In genomic region chr1:147171399-147172167, GRCh38 we compare ENCODE assay signal across 8 cellular contexts. TPM values are rescaled to one million over a fixed set of nuclear protein-coding genes. Genes with fewer than 3 reads are reported as not detected.
A peak's percentile ranks its signal among the peaks of the same experiment; 100 is the strongest.
DNase-seq lines count a peak whose midpoint lies in the region; ATAC-seq and TF ChIP-seq lines count a peak whose summit lies in the region.

No MANE protein-coding gene starts in this region.

- H3K27ac Mint-ChIP-seq in dendritic cell treated with granulocyte-macrophage colony-stimulating factor and Interleukin-4, amounts not matched to agents 40 ng/mL and 50 ng/mL, for 4 days = peak overlapping the region; percentile 96

- peak overlapping the region; percentile 87 for H3K4me3 Mint-ChIP-seq in dendritic cell treated with granulocyte-macrophage colony-stimulating factor and Interleukin-4, amounts not matched to agents 40 ng/mL and 50 ng/mL, for 4 days

- H3K4me1 ChIP-seq in A673 (ENCODE audit: insufficient read depth, low read length, poor library complexity, severe bottlenecking) (peaks cover 17% of the 10 kb centered on the region), mononuclear cell (ENCODE audit: insufficient read depth, low read length) (peaks cover 22% of the 10 kb centered on the region), aorta (ENCODE audit: control insufficient read depth in 1 of 2, insufficient read depth in 2 of 2, low read length in 2 of 2) (peaks cover 2 to 6% of the 10 kb centered on the region in 2 donors)

- DNase-seq in A673 (ENCODE audit: low spot score) = peak; percentile 23
- DNase-seq in GM10248 (ENCODE audit: extremely low spot score) = peak; percentile 17
- DNase-seq in OCI-M1 (lab: John Stamatoyannopoulos, UW) = peak; percentile 68
- DNase-seq in aorta = no peak
- DNase-seq in COLO668 (lab: John Stamatoyannopoulos, UW; ENCODE audit: unreplicated experiment) = no peak
- no peak for DNase-seq in NCI-H128 (lab: John Stamatoyannopoulos, UW; ENCODE audit: unreplicated experiment)

- TF ChIP-seq CTCF in A673 (conservative IDR thresholded peaks at IDR 0.05; ENCODE audit: low read depth, low read length) (no peak), GM10248 (IDR thresholded peaks at IDR 0.05; ENCODE audit: control extremely low read depth, extremely low read depth, low read depth, missing control alignments) (no peak)

- H3K4me3 ChIP-seq in A673 (ENCODE audit: low read depth, low read length, poor library complexity, severe bottlenecking) (peak overlapping the region; percentile 70), mononuclear cell (ENCODE audit: low read length) (peak overlapping the region; percentile 84), aorta (ENCODE audit: low read length in 2 of 2) (peak overlapping the region; percentile 91)

- H3K36me3 ChIP-seq in A673 (ENCODE audit: insufficient read depth, low read length, poor library complexity, severe bottlenecking) (no peaks in the 10 kb centered on the region), aorta (ENCODE audit: control insufficient read depth in 1 of 2, insufficient read depth in 2 of 2, low read length in 1 of 2) (no peaks in the 10 kb centered on the region)

- H3K27ac ChIP-seq in A673 (ENCODE audit: low read depth, low read length, poor library complexity, severe bottlenecking) (peak overlapping the region; percentile 64), aorta (ENCODE audit: low read depth in 1 of 2, low read length in 2 of 2) (peak overlapping the region in 1 of 2 donors; percentile 67)

- CTCF ChIA-PET in A673 (lab: Charles Lee) (interaction anchor here (0.8 kb wide), 1 partner anchor 70 kb away, joined by 3 read pairs; no protein-coding TSS in a partner anchor), GM10248 (lab: Yijun Ruan, JAX) (interaction anchor here (0.8 to 2.0 kb wide), 5 partner anchors 9 to 76 kb away, joined by 3 to 10 read pairs (median 4); no protein-coding TSS in a partner anchor)

- H3K27me3 Mint-ChIP-seq in dendritic cell treated with granulocyte-macrophage colony-stimulating factor and Interleukin-4, amounts not matched to agents 40 ng/mL and 50 ng/mL, for 4 days = no peaks in the 10 kb centered on the region

- H3K9me3 ChIP-seq in A673 (ENCODE audit: low read depth, low read length, poor library complexity, severe bottlenecking) (no peaks in the 10 kb centered on the region), mononuclear cell (ENCODE audit: low read depth, low read length) (no peaks in the 10 kb centered on the region), aorta (ENCODE audit: control insufficient read depth, low read length) (no peaks in the 10 kb centered on the region)

- H3K9me3 Mint-ChIP-seq in dendritic cell treated with granulocyte-macrophage colony-stimulating factor and Interleukin-4, amounts not matched to agents 40 ng/mL and 50 ng/mL, for 4 days = no peaks in the 10 kb centered on the region

- 0% methylated on average over 32 of the region's 32 CpGs for WGBS in aorta, 2 donors

- no peak for ATAC-seq in aorta (ENCODE audit: low FRiP score)

- TSS peak; percentile 24 for BruUV-seq in A673 (replicated peaks; lab: Mats Ljungman, UMichigan)

- peaks cover 33% of the 10 kb centered on the region for H3K36me3 Mint-ChIP-seq in dendritic cell treated with granulocyte-macrophage colony-stimulating factor and Interleukin-4, amounts not matched to agents 40 ng/mL and 50 ng/mL, for 4 days (ENCODE audit: low read depth)

- POLR2A ChIA-PET in A673 (lab: Charles Lee; ENCODE audit: low non-redundant PET) = no interaction called here
- POLR2A ChIA-PET in GM10248 (lab: Yijun Ruan, JAX) = interaction anchor here (1.2 kb wide), 1 partner anchor 87 kb away, joined by 7 read pairs; no protein-coding TSS in a partner anchor

- H3K4me1 Mint-ChIP-seq in dendritic cell treated with granulocyte-macrophage colony-stimulating factor and Interleukin-4, amounts not matched to agents 40 ng/mL and 50 ng/mL, for 4 days (ENCODE audit: low read depth) = peaks cover 33% of the 10 kb centered on the region

- H3K27me3 ChIP-seq in A673 (replicated peaks; ENCODE audit: insufficient read depth, low read depth, low read length, poor library complexity) (no peaks in the 10 kb centered on the region), mononuclear cell (ENCODE audit: insufficient read depth, low read length) (no peaks in the 10 kb centered on the region), aorta (ENCODE audit: control insufficient read depth in 1 of 2, insufficient read depth in 2 of 2, low read length in 1 of 2) (no peaks in the 10 kb centered on the region)

- intact Hi-C loops in A673 (cut with micrococcal nuclease; ENCODE audit: unreplicated experiment) = loop anchor here (1.0 kb wide), 1 partner anchor 71 kb away; the partner anchor contains the start of gene CHD1L
- intact Hi-C loops in dendritic cell treated with granulocyte-macrophage colony-stimulating factor and Interleukin-4, amounts not matched to agents 40 ng/mL and 50 ng/mL, for 4 days (cut with micrococcal nuclease) = loop anchor here (1.0 kb wide), 2 partner anchors 54 to 71 kb away; partner anchors contain the start of genes CHD1L and FMO5
- intact Hi-C loops in aorta (cut with DNase I) = loop anchor here (1.0 to 2.0 kb wide), 2 partner anchors 71 kb away; partner anchors contain the start of gene CHD1L (in 2 of the 2)

RNA-seq across cellular contexts. Expression of gene PRKAB2, which starts 0.7 kb away (rescaled TPM):
- total RNA-seq in A673 (2021) (14.4 and 15.0 TPM in 2 replicates), mononuclear cell (9.3 TPM), aorta (10 to 100 TPM; 18.7 to 21.1 TPM)
- polyA plus RNA-seq in aorta = 10 to 100 TPM; 13.9 to 18.1 TPM

RNA-seq across cellular contexts. Expression of gene FMO5, which starts 53.6 kb away (rescaled TPM):
- total RNA-seq in A673 (2021) (0.24 and 0.31 TPM in 2 replicates), mononuclear cell (3.5 TPM), aorta (1 to 10 TPM; 2.9 to 5.8 TPM)
- polyA plus RNA-seq in aorta = 10 to 100 TPM in 1 of 2 donors, 1 to 10 TPM in 1; 8.6 to 20.3 TPM

Comparison
In these comparisons a context has a peak if more than half of its experiments do, and no peak if none do; other contexts are left out.
1. DNase-seq: peak in A673 (single experiment), GM10248 (single experiment) and OCI-M1 (single experiment); none in aorta (0 of 2), COLO668 (single experiment) and NCI-H128 (single experiment).
2. Peak in every context shown above with its lines, with median percentiles within 50 percentile points of each other: H3K4me3 ChIP-seq.